16 cellular contexts compared by ENCODE assay signal in genomic region chr15:100771745-100772144, GRCh38.
A peak's percentile ranks its signal among the peaks of the same experiment; 100 is the strongest.
DNase-seq lines count a peak whose midpoint lies in the region; ATAC-seq and TF ChIP-seq lines count a peak whose summit lies in the region.
"Had no signal": no experiment of that assay in that cellular context is flagged by ENCODE, and none has a peak within 500 bp of the region (broad histone marks: within the 10 kb centered on the region; RNA-seq: fewer than 3 reads in every experiment).

No MANE protein-coding gene starts in this region.

- H3K9me3 Mint-ChIP-seq in WTC11, result peaks cover 10% of the 10 kb centered on the region

- H3K9me3 ChIP-seq in mesenchymal stem cell (ENCODE audit: control insufficient read depth, low read length), result no peaks in the 10 kb centered on the region
- H3K9me3 ChIP-seq in vagina, result no peaks in the 10 kb centered on the region
- H3K9me3 ChIP-seq: SJSA1 had no signal

- H2BK5ac ChIP-seq in mesenchymal stem cell (ENCODE audit: low read depth, low read length, poor library complexity, severe bottlenecking), result no peak overlapping the region

- peaks cover 13% of the 10 kb centered on the region for H3K36me3 Mint-ChIP-seq in WTC11

- H2BK120ac ChIP-seq in mesenchymal stem cell (ENCODE audit: low read depth, low read length), result no peak overlapping the region

- H3K4me1 ChIP-seq in mesenchymal stem cell (ENCODE audit: control insufficient read depth, insufficient read depth, low read depth, low read length) (no peaks in the 10 kb centered on the region), vagina (peaks cover 29% of the 10 kb centered on the region)
- H3K4me1 ChIP-seq: parathyroid adenoma had no signal

- H2BK12ac ChIP-seq in mesenchymal stem cell (ENCODE audit: low read length in 2 of 2), result peak overlapping the region in 1 of 2 experiments; percentile 33

- WGBS in mesenchymal stem cell, result 42% methylated on average over 2 of the region's 4 CpGs

- no peak overlapping the region for H3K4ac ChIP-seq in mesenchymal stem cell (ENCODE audit: low read depth in 1 of 2, low read length in 2 of 2)

- no peak overlapping the region for H3K23ac ChIP-seq in mesenchymal stem cell (ENCODE audit: low read length in 2 of 2)

- H3K27ac Mint-ChIP-seq in WTC11, result no peak overlapping the region

- H3K4me3 Mint-ChIP-seq in WTC11, result no peak overlapping the region
- H3K4me3 Mint-ChIP-seq: mesothelial cell of epicardium had no signal

- POLR2A ChIA-PET in WTC11 (lab: Charles Lee), result no interaction called here

- H3K27me3 ChIP-seq in mesenchymal stem cell (ENCODE audit: control insufficient read depth in 1 of 2, insufficient read depth in 1 of 2, low read length in 2 of 2) (peaks cover 0 to 4% of the 10 kb centered on the region in 2 experiments), vagina (no peaks in the 10 kb centered on the region)
- H3K27me3 ChIP-seq: SJSA1 had no signal

- no peaks in the 10 kb centered on the region; the same call in 1 of the 2 replicates for H3K27me3 Mint-ChIP-seq in WTC11 (ENCODE audit: low read depth)

- H3K9ac ChIP-seq in mesenchymal stem cell (ENCODE audit: low read length), result no peak overlapping the region
- H3K9ac ChIP-seq: parathyroid adenoma had no signal

- H3K4me1 Mint-ChIP-seq in WTC11, result peaks cover 15% of the 10 kb centered on the region

- H3K18ac ChIP-seq in mesenchymal stem cell (ENCODE audit: low read depth in 1 of 2, low read length in 2 of 2), result peak overlapping the region in 1 of 2 experiments; percentile 46

- intact Hi-C loops in Right ventricle myocardium inferior (cut with DNase I), result no loop called here
- intact Hi-C loops in Right ventricle myocardium superior (cut with DNase I), result no loop called here
- intact Hi-C loops in vagina (cut with DNase I), result no loop called here

- H3K14ac ChIP-seq in mesenchymal stem cell (ENCODE audit: low read length in 2 of 2), result no peak overlapping the region

- no peak overlapping the region for H2AFZ ChIP-seq in mesenchymal stem cell (ENCODE audit: low read depth, low read length)
- H2AFZ ChIP-seq: parathyroid adenoma had no signal

- H3K27ac ChIP-seq in mesenchymal stem cell (ENCODE audit: low read length, poor library complexity, severe bottlenecking), result no peak overlapping the region
- peak overlapping the region; percentile 73 for H3K27ac ChIP-seq in vagina
- H3K27ac ChIP-seq: parathyroid adenoma had no signal

- no peak overlapping the region for H3K4me2 ChIP-seq in mesenchymal stem cell (ENCODE audit: low read length, poor library complexity, severe bottlenecking)

- TF ChIP-seq CTCF in WTC11 (IDR thresholded peaks at IDR 0.05) (no peak), vagina (IDR thresholded peaks at IDR 0.05) (no peak)

- H3K36me3 ChIP-seq in mesenchymal stem cell (ENCODE audit: control insufficient read depth in 1 of 2, insufficient read depth in 2 of 2, low read depth in 1 of 2, low read length in 2 of 2) (no peaks in the 10 kb centered on the region), vagina (no peaks in the 10 kb centered on the region)
- H3K36me3 ChIP-seq: SJSA1 had no signal

- H2AK5ac ChIP-seq in mesenchymal stem cell (ENCODE audit: low read length, severe bottlenecking), result no peak overlapping the region

- H3K79me1 ChIP-seq in mesenchymal stem cell (replicated peaks; ENCODE audit: low read length, poor library complexity, severe bottlenecking), result no peaks in the 10 kb centered on the region

- peak overlapping the region; percentile 57 for H4K8ac ChIP-seq in mesenchymal stem cell (ENCODE audit: low read length)

- H2BK15ac ChIP-seq in mesenchymal stem cell (ENCODE audit: low read depth, poor library complexity, severe bottlenecking), result no peak overlapping the region

- DNase-seq in Right ventricle myocardium inferior (ENCODE audit: missing footprints) (no peak), Right ventricle myocardium superior (no peak), WTC11 (ENCODE audit: low spot score) (peak; percentile 5), mesenchymal stem cell (no peak), vagina (ENCODE audit: extremely low spot score in 2 of 2) (peak in 1 of 2 donors; percentile 87), NCI-H1694 treated with DMSO at 0.1 percent for 48 hours (lab: John Stamatoyannopoulos, UW) (no peak)
- no peak for DNase-seq in stimulated activated CD4-positive, alpha-beta T cell treated with anti-CD3 and anti-CD28 coated beads, Interleukin-4, amount 100 ng/mL, for 4 hours
- DNase-seq: activated T-cell treated with anti-CD3 and anti-CD28 coated beads, Interleukin-2, amount 50 U/mL, for 48 hours; KG1; NCI-H1417 treated with DMSO at 0.1 percent for 48 hours; NCI-H446 treated with DMSO at 0.1 percent for 48 hours; stimulated activated naive CD8-positive, alpha-beta T cell treated with anti-CD3 and anti-CD28 coated beads, Interleukin-15, Interleukin-2, amounts not matched to agents 100 U/mL and 50 U/mL, for 24 hours had no signal

- peak; percentile 60 for ATAC-seq in Right ventricle myocardium inferior
- ATAC-seq in Right ventricle myocardium superior (ENCODE audit: poor library complexity), result no peak
- ATAC-seq in WTC11, result no peak; the same call in 1 of the 2 replicates
- no peak for ATAC-seq in HG03097 (IDR thresholded peaks at IDR 0.05; ENCODE audit: low FRiP score, unreplicated experiment)
- ATAC-seq: stimulated activated naive CD8-positive, alpha-beta T cell treated with anti-CD3 and anti-CD28 coated beads, Interleukin-15, Interleukin-2, amounts not matched to agents 100 U/mL and 50 U/mL, for 24 hours had no signal

- CTCF ChIA-PET in WTC11 (lab: Charles Lee), result no interaction called here

- TF ChIP-seq POLR2A in vagina (IDR thresholded peaks at IDR 0.05), result no peak

- H3K4me3 ChIP-seq in mesenchymal stem cell (ENCODE audit: insufficient read depth in 1 of 2, low read depth in 1 of 2, low read length in 2 of 2) (no peak overlapping the region), vagina (no peak overlapping the region)
- H3K4me3 ChIP-seq: SJSA1 had no signal

- H4K91ac ChIP-seq in mesenchymal stem cell (ENCODE audit: low read length), result no peak overlapping the region

TF ChIP-seq in WTC11, 78 proteins besides CTCF, POLR2A, EP300 and RAD21:
- TF ChIP-seq CREB1 (CRISPR knock-in tag; IDR thresholded peaks at IDR 0.05) (no peak), ZNF423 (CRISPR knock-in tag; IDR thresholded peaks at IDR 0.05) (no peak), GABPB1 (CRISPR knock-in tag; IDR thresholded peaks at IDR 0.05) (no peak), NR3C1 (CRISPR knock-in tag; conservative IDR thresholded peaks at IDR 0.05; ENCODE audit: low read depth) (no peak)
